ENCODE assay signal across 8 cellular contexts in the genomic region with DNA sequence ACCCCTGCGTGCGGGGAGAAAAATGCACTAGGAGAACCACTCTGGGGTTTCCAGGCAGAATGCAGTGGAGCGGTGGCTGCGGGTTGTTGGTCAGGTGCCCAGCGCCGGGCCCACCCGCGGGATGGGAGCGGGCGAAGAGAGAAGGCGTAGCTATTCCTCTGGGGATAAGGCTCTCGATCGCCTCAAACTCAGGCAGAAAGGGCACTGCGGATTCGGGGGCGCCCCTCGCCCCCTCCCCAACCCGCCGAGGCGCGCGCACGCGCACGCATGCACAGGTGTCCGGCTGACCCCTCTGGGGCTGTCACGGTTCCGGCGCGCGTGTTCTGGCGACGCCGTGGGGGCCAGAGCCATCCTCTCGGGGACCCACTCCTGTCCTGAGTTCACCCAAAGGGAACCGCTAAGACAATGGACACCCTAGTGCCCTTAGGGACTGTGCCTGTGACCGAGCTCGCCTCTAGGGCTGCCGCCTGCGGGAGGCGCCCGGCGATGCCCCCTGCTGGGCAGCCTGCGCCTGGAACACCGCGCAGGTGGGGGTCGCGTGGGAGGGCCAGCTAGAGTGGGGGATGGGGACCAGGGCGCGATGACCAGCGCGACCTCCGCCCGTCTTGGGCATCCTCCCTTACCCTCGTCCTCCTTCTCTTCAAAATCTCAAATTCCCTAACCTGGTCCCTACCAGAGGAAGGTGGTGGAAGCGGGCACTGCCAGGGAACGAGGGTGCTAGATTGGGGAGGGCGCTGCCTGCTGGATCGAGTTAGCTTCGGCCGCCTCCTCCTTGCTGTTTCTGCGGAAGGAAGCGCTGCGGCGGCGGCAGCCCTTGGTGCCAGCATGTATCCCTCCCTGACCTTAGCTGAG. TPM values are rescaled to one million over a fixed set of nuclear protein-coding genes. Genes with fewer than 3 reads are reported as not detected.
DNase-seq lines count a peak whose midpoint lies in the region; ATAC-seq, FAIRE-seq and TF ChIP-seq lines count a peak whose summit lies in the region.

No MANE protein-coding gene starts in this region.

- in situ Hi-C loops in mammary epithelial cell (cut with MboI; ENCODE audit: low sequenced_read_pairs in 2 of 2): loop anchor here (25.0 kb wide), 1 partner anchor 176 kb away; no protein-coding TSS in a partner anchor

- TF ChIP-seq CTCF in mammary epithelial cell (conservative IDR thresholded peaks at IDR 0.05 in 1 of 2, IDR thresholded peaks at IDR 0.05 in 1 of 2; ENCODE audit: extremely low read depth in 1 of 2, insufficient read depth in 1 of 2, low read depth in 1 of 2, low read length in 2 of 2) (peak; percentile 28 to 60), lower lobe of right lung (IDR thresholded peaks at IDR 0.05) (peak; percentile 46), kidney (IDR thresholded peaks at IDR 0.05; ENCODE audit: borderline replicate concordance, extremely low read depth, insufficient read depth) (no peak)

- no peaks in the 10 kb centered on the region for H4K20me1 ChIP-seq in mammary epithelial cell (ENCODE audit: insufficient read depth, low read length)

- FAIRE-seq in kidney (lab: Jason Lieb, UNC): no peak

- ATAC-seq in lower lobe of right lung: peak; percentile 28 to 52
- ATAC-seq in HG02938 (IDR thresholded peaks at IDR 0.05; ENCODE audit: unreplicated experiment): no peak

- H2AFZ ChIP-seq in mammary epithelial cell (ENCODE audit: low read depth, low read length): no peak overlapping the region

- H3K4me1 ChIP-seq in NT2/D1 (ENCODE audit: insufficient read depth, insufficient read length) (peaks cover 36% of the 10 kb centered on the region), mammary epithelial cell (ENCODE audit: insufficient read depth, low read length) (peaks cover 40% of the 10 kb centered on the region), lower lobe of right lung (peaks cover 44% of the 10 kb centered on the region), kidney (ENCODE audit: control insufficient read depth in 1 of 2, insufficient read depth in 1 of 2, low read depth in 1 of 2, low read length in 2 of 2) (peaks cover 0 to 10% of the 10 kb centered on the region in 2 donors)

- dilution Hi-C loops in mammary epithelial cell (cut with HindIII; ENCODE audit: low sequenced_read_pairs): no loop called here

- H3K9me3 ChIP-seq in NT2/D1 (ENCODE audit: insufficient read depth, low read length) (no peaks in the 10 kb centered on the region), mammary epithelial cell (replicated peaks; ENCODE audit: insufficient read depth, low read length) (no peaks in the 10 kb centered on the region), lower lobe of right lung (no peaks in the 10 kb centered on the region), kidney (ENCODE audit: control insufficient read depth in 1 of 2, low read length in 2 of 2) (no peaks in the 10 kb centered on the region)

- peak overlapping the region; percentile 70 for H3K9ac ChIP-seq in NT2/D1 (ENCODE audit: insufficient read length, low read depth)
- no peak overlapping the region for H3K9ac ChIP-seq in mammary epithelial cell (ENCODE audit: insufficient read depth, low read length)
- H3K9ac ChIP-seq in kidney (ENCODE audit: low read length in 2 of 2): no peak overlapping the region

- 14% methylated on average over 17 of the region's 66 CpGs for WGBS in mammary epithelial cell (ENCODE audit: low coverage, missing lambda C conversion rate)

- no peak overlapping the region for H3K27ac ChIP-seq in mammary epithelial cell (ENCODE audit: insufficient read depth, low read depth, low read length)
- H3K27ac ChIP-seq in lower lobe of right lung: no peak overlapping the region
- H3K27ac ChIP-seq in kidney (ENCODE audit: low read depth in 2 of 2, low read length in 2 of 2): no peak overlapping the region

- intact Hi-C loops in mammary epithelial cell (cut with micrococcal nuclease) (loop anchor here (1.0 to 2.0 kb wide), 2 partner anchors 26 to 64 kb away; no protein-coding TSS in a partner anchor), lower lobe of right lung (cut with DNase I) (no loop called here), kidney (cut with DNase I) (no loop called here)

- H3K27me3 ChIP-seq in NT2/D1 (ENCODE audit: insufficient read depth, insufficient read length) (peaks cover 94% of the 10 kb centered on the region), mammary epithelial cell (ENCODE audit: insufficient read depth, low read length) (peaks cover 29% of the 10 kb centered on the region), lower lobe of right lung (ENCODE audit: low read depth) (peaks cover 94% of the 10 kb centered on the region)

- DNase-seq in DMS 273 treated with DMSO at 0.1 percent for 48 hours (lab: John Stamatoyannopoulos, UW) (peak; percentile 50), HUDEP-2 (lab: John Stamatoyannopoulos, UW; ENCODE audit: unreplicated experiment in 76 of 76) (peak in 63 of 76 experiments; percentile 23 to 81 (median 51)), NT2/D1 (ENCODE audit: low read depth, low spot score) (no peak), mammary epithelial cell (peak; percentile 43), lower lobe of right lung (no peak), kidney (no peak), putamen (ENCODE audit: low spot score) (no peak)

- CTCF ChIA-PET in mammary epithelial cell (lab: Charles Lee; ENCODE audit: low non-redundant PET): interaction anchor here (0.5 to 0.7 kb wide), 4 partner anchors 25 to 388 kb away, joined by 3 to 9 read pairs (median 6); no protein-coding TSS in a partner anchor

- H3K36me3 ChIP-seq in NT2/D1 (ENCODE audit: insufficient read depth, insufficient read length, low read length) (no peaks in the 10 kb centered on the region), mammary epithelial cell (ENCODE audit: insufficient read depth, low read length) (no peaks in the 10 kb centered on the region), lower lobe of right lung (no peaks in the 10 kb centered on the region), kidney (ENCODE audit: control insufficient read depth in 1 of 2, insufficient read depth in 2 of 2, low read length in 2 of 2) (no peaks in the 10 kb centered on the region)

- H3K79me2 ChIP-seq in mammary epithelial cell (ENCODE audit: insufficient read depth, low read length): no peaks in the 10 kb centered on the region

- peak overlapping the region; percentile 8 for H3K4me3 ChIP-seq in NT2/D1 (ENCODE audit: insufficient read length, low read depth)
- peak overlapping the region in 2 of 3 experiments; percentile 3 to 14 for H3K4me3 ChIP-seq in mammary epithelial cell (replicated peaks in 1 of 3; ENCODE audit: insufficient read depth in 1 of 3, low read depth in 2 of 3, low read length in 3 of 3)
- H3K4me3 ChIP-seq in lower lobe of right lung: no peak overlapping the region
- H3K4me3 ChIP-seq in kidney (ENCODE audit: low read length in 2 of 2): no peak overlapping the region

- peak overlapping the region; percentile 61 for H3K4me2 ChIP-seq in mammary epithelial cell (ENCODE audit: insufficient read depth, low read depth, low read length)

- BruUV-seq in mammary epithelial cell (replicated peaks; lab: Mats Ljungman, UMichigan): no TSS peak

RNA-seq across cellular contexts. Expression of a gene that starts 14.4 kb away (rescaled TPM):
- total RNA-seq in mammary epithelial cell (1 to 10 TPM; 4.5 to 5.4 TPM), lower lobe of right lung (5.8 TPM), kidney (6.2 TPM)
- polyA plus RNA-seq in mammary epithelial cell (0.34 TPM), kidney (ENCODE audit: insufficient read depth, low read depth, low replicate concordance) (3.5 TPM)
- not detected for polyA minus RNA-seq in mammary epithelial cell

RNA-seq across cellular contexts. Expression of a gene that starts 28.0 kb away (rescaled TPM):
- total RNA-seq in mammary epithelial cell: 10 to 100 TPM; 28.5 to 34.7 TPM
- polyA plus RNA-seq in mammary epithelial cell: 11.2 TPM
- 2.2 TPM for polyA minus RNA-seq in mammary epithelial cell
- 20.6 TPM for total RNA-seq in lower lobe of right lung
- total RNA-seq in kidney: 26.8 TPM
- 7.1 TPM for polyA plus RNA-seq in kidney (ENCODE audit: insufficient read depth, low read depth, low replicate concordance)

RNA-seq across cellular contexts. Expression of a gene that starts 33.3 kb away (rescaled TPM):
- total RNA-seq in mammary epithelial cell (1 to 10 TPM in 1 of 2 donors, under 1 TPM in 1; 0.67 to 3.8 TPM), lower lobe of right lung (3.9 TPM), kidney (3.5 TPM)
- polyA plus RNA-seq in mammary epithelial cell (3.6 TPM), kidney (ENCODE audit: insufficient read depth, low read depth, low replicate concordance) (2.2 TPM)
- 1.4 TPM for polyA minus RNA-seq in mammary epithelial cell

Comparison
In these comparisons a context has a peak if more than half of its experiments do, and no peak if none do; other contexts are left out.
1. DNase-seq: peak in DMS 273 treated with DMSO at 0.1 percent for 48 hours (single experiment), HUDEP-2 (63 of 76) and mammary epithelial cell (single experiment); none in NT2/D1 (single experiment), lower lobe of right lung (single experiment), kidney (single experiment) and putamen (single experiment).
2. H3K4me3 ChIP-seq: peak in NT2/D1 (single experiment) and mammary epithelial cell (2 of 3); none in lower lobe of right lung (single experiment) and kidney (0 of 2).